In the genomic region with DNA sequence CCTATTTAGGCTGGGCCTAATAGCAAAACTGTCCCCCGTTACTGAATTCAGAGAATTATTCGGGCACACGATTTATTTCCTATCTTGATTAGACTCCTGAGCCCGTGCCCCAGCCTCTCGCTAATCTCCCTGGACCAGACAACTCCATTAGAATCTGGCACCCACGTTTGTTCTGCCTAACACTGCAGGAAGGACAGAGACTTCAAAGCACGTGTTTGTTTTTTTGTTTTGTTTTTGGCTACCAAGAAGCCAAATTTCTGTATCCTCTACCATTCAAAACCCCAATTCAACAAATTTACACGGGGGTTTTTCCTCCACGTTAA, we compare ENCODE assay signal across 25 cellular contexts. TPM values are rescaled to one million over a fixed set of nuclear protein-coding genes. Genes with fewer than 3 reads are reported as not detected.
DNase-seq lines count a peak whose midpoint lies in the region; ATAC-seq, FAIRE-seq and TF ChIP-seq lines count a peak whose summit lies in the region.
"Had no signal": no experiment of that assay in that cellular context is flagged by ENCODE, and none has a peak within 500 bp of the region (broad histone marks: within the 10 kb centered on the region; RNA-seq: fewer than 3 reads in every experiment).

No MANE protein-coding gene starts in this region.

- dilution Hi-C loops in IMR-90 (cut with HindIII; ENCODE audit: low sequenced_read_pairs, unreplicated experiment) = no loop called here

- intact Hi-C loops in IMR-90 (cut with micrococcal nuclease) (no loop called here), K562 (cut with micrococcal nuclease) (no loop called here)
- intact Hi-C loops in activated CD4-positive, alpha-beta T cell treated with anti-CD3 and anti-CD28 coated beads, Interleukin-2, amount 10 ng/mL, durations not matched to agents 24 days and 14 days (cut with micrococcal nuclease) = no loop called here

- peaks cover 7% of the 10 kb centered on the region for H3K9me3 Mint-ChIP-seq in activated CD4-positive, alpha-beta T cell treated with anti-CD3 and anti-CD28 coated beads, Interleukin-2, amount 10 ng/mL, durations not matched to agents 24 days and 14 days
- H3K9me3 Mint-ChIP-seq: central memory CD8-positive, alpha-beta T cell; stimulated activated effector memory CD8-positive, alpha-beta T cell treated with anti-CD3 and anti-CD28 coated beads, Interleukin-12 subunit alpha, Interleukin-12 subunit beta, amount 100 ng/mL, for 72 hours had no signal

- H2AK5ac ChIP-seq in IMR-90 (ENCODE audit: low read depth, low read length) = 0 out of 2 replicates have a peak overlapping the region, but pooled peaks have one; percentile 6
- no peak overlapping the region for H2AK5ac ChIP-seq in mesendoderm (ENCODE audit: low read length)

- H3K4ac ChIP-seq in IMR-90 (ENCODE audit: low read depth, low read length) (peak overlapping the region; percentile 65), mesendoderm (ENCODE audit: low read depth, low read length) (no peak overlapping the region)

- H3K9me3 ChIP-seq in IMR-90 (ENCODE audit: control insufficient read depth, insufficient read depth, low read length) (peaks cover 7% of the 10 kb centered on the region), K562 (replicated peaks; ENCODE audit: control insufficient read depth, insufficient read depth, low read depth, low read length) (peaks cover 8% of the 10 kb centered on the region; the same call in 1 of the 2 replicates)

- H2BK5ac ChIP-seq in IMR-90 (ENCODE audit: low read depth, low read length, poor library complexity, severe bottlenecking) = peak overlapping the region; percentile 97
- no peak overlapping the region for H2BK5ac ChIP-seq in mesendoderm (ENCODE audit: low read length)

- peak overlapping the region; percentile 99 for H3K18ac ChIP-seq in IMR-90 (ENCODE audit: low read depth, low read length)
- peak overlapping the region; percentile 30 for H3K18ac ChIP-seq in mesendoderm (ENCODE audit: low read length)

- H3K9ac ChIP-seq in IMR-90 (ENCODE audit: low read depth, low read length) = peak overlapping the region; percentile 43
- H3K9ac ChIP-seq in K562 (ENCODE audit: insufficient read depth in 1 of 2, low read depth in 2 of 2, low read length in 2 of 2) = peak overlapping the region in 1 of 2 experiments; percentile 67; a peak in 1 of 4 replicates
- no peak overlapping the region for H3K9ac ChIP-seq in mesendoderm (ENCODE audit: low read length)

- no peak overlapping the region for H3K27ac Mint-ChIP-seq in activated CD4-positive, alpha-beta T cell treated with anti-CD3 and anti-CD28 coated beads, Interleukin-2, amount 10 ng/mL, durations not matched to agents 24 days and 14 days
- H3K27ac Mint-ChIP-seq: immature natural killer cell; stimulated activated effector memory CD8-positive, alpha-beta T cell treated with anti-CD3 and anti-CD28 coated beads, Interleukin-12 subunit alpha, Interleukin-12 subunit beta, amount 100 ng/mL, for 72 hours had no signal

- peak; percentile 29 for FAIRE-seq in K562 (lab: Jason Lieb, UNC)

- DNase-seq in ELF-1 (ENCODE audit: low read depth, low spot score) (peak; percentile 24), IMR-90 (no peak), K562 (ENCODE audit: extremely low read depth in 1 of 4, low spot score in 3 of 4) (peak in 2 of 4 experiments; percentile 23 to 54), mesendoderm (peak; percentile 40), SKM-1 (lab: John Stamatoyannopoulos, UW; ENCODE audit: unreplicated experiment) (no peak), GM19238 (ENCODE audit: insufficient read length, low spot score) (no peak)
- no peak for DNase-seq in activated CD4-positive, alpha-beta T cell treated with anti-CD3 and anti-CD28 coated beads, Interleukin-2, amount 10 ng/mL, durations not matched to agents 24 days and 14 days
- DNase-seq: activated CD4-positive, alpha-beta T cell treated with anti-CD3 and anti-CD28 coated beads for 4 hours; activated CD8-positive, alpha-beta memory T cell treated with anti-CD3 and anti-CD28 coated beads, Interleukin-2, amount 50 U/mL, for 4 hours; activated gamma-delta T cell; amygdala; CD4-positive, alpha-beta memory T cell; DMS79; effector CD8-positive, alpha-beta T cell; immature natural killer cell; left ventricle myocardium inferior; MG63; mucosa of descending colon; right cardiac atrium; T1000 had no signal

- TF ChIP-seq RAD21 in IMR-90 (IDR thresholded peaks at IDR 0.05; ENCODE audit: low read length) (no peak), K562 (CRISPR knock-in tag; conservative IDR thresholded peaks at IDR 0.05 in 1 of 2, IDR thresholded peaks at IDR 0.05 in 1 of 2) (no peak)

- H2BK120ac ChIP-seq in IMR-90 (ENCODE audit: low read depth, low read length) (peak overlapping the region; percentile 91), mesendoderm (ENCODE audit: low read depth, low read length) (no peak overlapping the region)

- peaks cover 30% of the 10 kb centered on the region for H3K4me1 Mint-ChIP-seq in activated CD4-positive, alpha-beta T cell treated with anti-CD3 and anti-CD28 coated beads, Interleukin-2, amount 10 ng/mL, durations not matched to agents 24 days and 14 days
- H3K4me1 Mint-ChIP-seq: stimulated activated effector memory CD8-positive, alpha-beta T cell treated with anti-CD3 and anti-CD28 coated beads, Interleukin-12 subunit alpha, Interleukin-12 subunit beta, amount 100 ng/mL, for 72 hours had no signal

- H3K27ac ChIP-seq in IMR-90 (ENCODE audit: insufficient read depth, low read length) = peak overlapping the region; percentile 57; the same call in 1 of the 2 replicates
- no peak overlapping the region; the same call in 2 of the 3 replicates for H3K27ac ChIP-seq in K562 (ENCODE audit: extremely low read depth, low read depth, low read length)
- no peak overlapping the region for H3K27ac ChIP-seq in mesendoderm (ENCODE audit: low read depth, low read length)
- H3K27ac ChIP-seq: left ventricle myocardium inferior had no signal

- BruUV-seq in IMR-90 (replicated peaks; lab: Mats Ljungman, UMichigan) (no TSS peak), K562 (replicated peaks; lab: Mats Ljungman, UMichigan) (no TSS peak)

- peaks cover 23% of the 10 kb centered on the region for H3K27me3 Mint-ChIP-seq in activated CD4-positive, alpha-beta T cell treated with anti-CD3 and anti-CD28 coated beads, Interleukin-2, amount 10 ng/mL, durations not matched to agents 24 days and 14 days

- TF ChIP-seq POLR2A in IMR-90 (IDR thresholded peaks at IDR 0.05; ENCODE audit: low read depth, low read length) = no peak
- no peak for TF ChIP-seq POLR2A in K562 (conservative IDR thresholded peaks at IDR 0.05)

- H3K27me3 ChIP-seq in IMR-90 (ENCODE audit: control insufficient read depth, insufficient read depth, low read length) = no peaks in the 10 kb centered on the region
- H3K27me3 ChIP-seq in K562 (ENCODE audit: control insufficient read depth in 2 of 2, insufficient read depth in 2 of 2, low read length in 2 of 2) = 0 out of 5 replicates have a peak, but pooled peaks cover 0 to 3% of the 10 kb centered on the region in 2 experiments
- H3K27me3 ChIP-seq in mesendoderm (ENCODE audit: insufficient read depth, low read length, poor library complexity) = no peaks in the 10 kb centered on the region
- H3K27me3 ChIP-seq: MG63 had no signal

- H4K20me1 ChIP-seq in IMR-90 (ENCODE audit: insufficient read depth, low read length) (no peaks in the 10 kb centered on the region), K562 (replicated peaks; ENCODE audit: control insufficient read depth, insufficient read depth, low read length) (no peaks in the 10 kb centered on the region)

- TF ChIP-seq CTCF in IMR-90 (conservative IDR thresholded peaks at IDR 0.05; ENCODE audit: low read depth, low read length) (no peak), K562 (IDR thresholded peaks at IDR 0.05 in 2 of 3, conservative IDR thresholded peaks at IDR 0.05 in 1 of 3; ENCODE audit: insufficient read depth in 2 of 3, low read depth in 1 of 3, low read length in 3 of 3) (no peak)

- no peak for TF ChIP-seq EP300 in K562 (IDR thresholded peaks at IDR 0.05; ENCODE audit: low read length)

- H3K4me2 ChIP-seq in IMR-90 (ENCODE audit: low read depth, low read length) = peak overlapping the region; percentile 78
- no peak overlapping the region for H3K4me2 ChIP-seq in K562 (ENCODE audit: insufficient read depth, low read length)
- H3K4me2 ChIP-seq in mesendoderm (ENCODE audit: low read length) = no peak overlapping the region

- no peaks in the 10 kb centered on the region for H3K36me3 ChIP-seq in IMR-90 (ENCODE audit: control insufficient read depth, insufficient read depth, low read length)
- no peaks in the 10 kb centered on the region for H3K36me3 ChIP-seq in K562 (ENCODE audit: control insufficient read depth, insufficient read depth, low read length)
- no peaks in the 10 kb centered on the region for H3K36me3 ChIP-seq in mesendoderm (ENCODE audit: control insufficient read depth, insufficient read depth, low read length)
- H3K36me3 ChIP-seq: left ventricle myocardium inferior, MG63 had no signal

- peak overlapping the region; percentile 13 for H2AK9ac ChIP-seq in IMR-90 (replicated peaks; ENCODE audit: low read depth, low read length, poor library complexity)

- ATAC-seq in IMR-90 (ENCODE audit: low read depth) = no peak
- peak; percentile 42 for ATAC-seq in K562
- no peak for ATAC-seq in GM19463 (IDR thresholded peaks at IDR 0.05; ENCODE audit: unreplicated experiment)
- ATAC-seq: mucosa of descending colon; Panc1; right cardiac atrium; stimulated activated effector memory CD8-positive, alpha-beta T cell treated with anti-CD3 and anti-CD28 coated beads, Interleukin-12 subunit alpha, Interleukin-12 subunit beta, amount 100 ng/mL, for 72 hours had no signal

- H2BK20ac ChIP-seq in IMR-90 (ENCODE audit: low read depth, low read length) = peak overlapping the region; percentile 75; the same call in 1 of the 2 replicates

- H4K8ac ChIP-seq in IMR-90 (ENCODE audit: low read depth in 2 of 2, low read length in 2 of 2) (peak overlapping the region; percentile 67 to 81), mesendoderm (ENCODE audit: low read depth, low read length) (no peak overlapping the region)

- H3K4me3 Mint-ChIP-seq in activated CD4-positive, alpha-beta T cell treated with anti-CD3 and anti-CD28 coated beads, Interleukin-2, amount 10 ng/mL, durations not matched to agents 24 days and 14 days = no peak overlapping the region
- H3K4me3 Mint-ChIP-seq: central memory CD8-positive, alpha-beta T cell had no signal

- peak overlapping the region; percentile 35; the same call in 2 of the 3 replicates for H2BK15ac ChIP-seq in IMR-90 (ENCODE audit: low read depth, low read length)
- no peak overlapping the region for H2BK15ac ChIP-seq in mesendoderm (replicated peaks; ENCODE audit: low read depth)

- H4K5ac ChIP-seq in IMR-90 (ENCODE audit: low read depth, low read length) (peak overlapping the region; percentile 82), mesendoderm (ENCODE audit: low read length) (no peak overlapping the region)

- WGBS in IMR-90 (ENCODE audit: extremely low coverage in 2 of 2, insufficient read length in 1 of 2), 2 experiments = 81% methylated on average over 5 of the region's 9 CpGs; no CpG with 5 or more reads in 1 of the 2 experiments
- WGBS in K562 (ENCODE audit: insufficient coverage, low coverage, missing lambda C conversion rate) = 7% methylated on average over 9 of the region's 9 CpGs
- WGBS in mesendoderm (ENCODE audit: extremely low coverage, insufficient coverage, low lambda C conversion rate) = no CpG with 5 or more reads among the region's 9 CpGs

- H2AFZ ChIP-seq in IMR-90 (replicated peaks; ENCODE audit: low read length, poor library complexity) = no peak overlapping the region
- H2AFZ ChIP-seq in K562 (ENCODE audit: low read depth, low read length) = peak overlapping the region; percentile 15; the same call in 1 of the 2 replicates

- no peaks in the 10 kb centered on the region; the same call in 1 of the 2 replicates for H3K9me1 ChIP-seq in IMR-90 (ENCODE audit: insufficient read depth, low read length)
- H3K9me1 ChIP-seq in K562 (ENCODE audit: control insufficient read depth, insufficient read depth, low read length) = no peaks in the 10 kb centered on the region

- peak overlapping the region; percentile 15; the same call in 1 of the 2 replicates for H3K4me3 ChIP-seq in IMR-90 (ENCODE audit: insufficient read depth, low read depth, low read length)
- no peak overlapping the region for H3K4me3 ChIP-seq in K562
- no peak overlapping the region for H3K4me3 ChIP-seq in mesendoderm (ENCODE audit: low read length)
- H3K4me3 ChIP-seq: MG63, mucosa of descending colon had no signal

- in situ Hi-C loops in IMR-90 (cut with MboI; ENCODE audit: low sequenced_read_pairs) (no loop called here), K562 (cut with MboI) (no loop called here)

- H4K91ac ChIP-seq in IMR-90 (ENCODE audit: insufficient read depth, low read depth, low read length) = peak overlapping the region; percentile 79

- peak overlapping the region; percentile 86 for H3K14ac ChIP-seq in IMR-90 (replicated peaks; ENCODE audit: low read depth, low read length)

- POLR2A ChIA-PET in IMR-90 (lab: Charles Lee; ENCODE audit: unreplicated experiment) = interaction anchor here (0.6 kb wide), 1 partner anchor 802 kb away, joined by 5 read pairs; no protein-coding TSS in a partner anchor
- POLR2A ChIA-PET in K562 (lab: Yijun Ruan, JAX) = interaction anchor here (1.1 kb wide), 1 partner anchor 12 kb away, joined by 5 read pairs; no protein-coding TSS in a partner anchor

- CTCF ChIA-PET in IMR-90 (lab: Yijun Ruan, JAX) (interaction anchor here (1.9 kb wide), 1 partner anchor 12 kb away, joined by 6 read pairs; no protein-coding TSS in a partner anchor), K562 (lab: Yijun Ruan, JAX; ENCODE audit: low intra/inter-chr PET ratio) (no interaction called here)

- peaks cover 2% of the 10 kb centered on the region for H3K36me3 Mint-ChIP-seq in activated CD4-positive, alpha-beta T cell treated with anti-CD3 and anti-CD28 coated beads, Interleukin-2, amount 10 ng/mL, durations not matched to agents 24 days and 14 days (ENCODE audit: low read depth)
- H3K36me3 Mint-ChIP-seq: immature natural killer cell; stimulated activated effector memory CD8-positive, alpha-beta T cell treated with anti-CD3 and anti-CD28 coated beads, Interleukin-12 subunit alpha, Interleukin-12 subunit beta, amount 100 ng/mL, for 72 hours had no signal

- H3K23ac ChIP-seq in IMR-90 (ENCODE audit: low read depth, low read length) = peak overlapping the region; percentile 85
- H3K23ac ChIP-seq in mesendoderm (ENCODE audit: low read length) = no peak overlapping the region

- H3K56ac ChIP-seq in IMR-90 (ENCODE audit: extremely low read depth, insufficient read depth, low read length) = peak overlapping the region; percentile 78; the same call in 1 of the 2 replicates
- H3K56ac ChIP-seq in mesendoderm (ENCODE audit: low read length) = no peak overlapping the region

- H3K79me2 ChIP-seq in K562 (ENCODE audit: control insufficient read depth, insufficient read depth, low read length) (peaks cover 4% of the 10 kb centered on the region; the same call in 1 of the 3 replicates), mesendoderm (ENCODE audit: control insufficient read depth, insufficient read depth, low read length) (peaks cover 1% of the 10 kb centered on the region)

- H3K79me1 ChIP-seq in IMR-90 (ENCODE audit: low read depth in 1 of 2, low read length in 2 of 2) = peaks cover 25 to 39% of the 10 kb centered on the region in 2 experiments
- H3K79me1 ChIP-seq in mesendoderm (ENCODE audit: low read length) = no peaks in the 10 kb centered on the region

- peaks cover 9% of the 10 kb centered on the region; the same call in 1 of the 2 replicates for H3K4me1 ChIP-seq in IMR-90 (ENCODE audit: control insufficient read depth, insufficient read depth, low read length)
- peaks cover 0 to 12% of the 10 kb centered on the region in 2 experiments; a peak in 3 of 5 replicates for H3K4me1 ChIP-seq in K562 (replicated peaks in 1 of 2; ENCODE audit: control insufficient read depth in 2 of 2, insufficient read depth in 2 of 2, low read length in 2 of 2)
- H3K4me1 ChIP-seq in mesendoderm (ENCODE audit: control insufficient read depth, low read depth, low read length) = peaks cover 5% of the 10 kb centered on the region

RNA-seq across cellular contexts. Expression of a gene that starts 4.8 kb away (rescaled TPM):
- total RNA-seq in IMR-90 (2012; rRNA removed) (33.5 and 40.3 TPM in 2 replicates), K562 (2014; rRNA removed) (2.8 and 5.7 TPM in 2 replicates), K562 (2014; rRNA removed; fragmentation: Illumina TruSeq; extraction: Trizol) (3.4 and 4.0 TPM in 2 replicates), K562 (2015; rRNA removed; fragmentation: Illumina TruSeq; extraction: Trizol) (2.1 and 3.3 TPM in 2 replicates), K562 (2021) (2.1 and 3.0 TPM in 2 replicates)
- polyA plus RNA-seq in IMR-90 (2012; rRNA removed) (10.3 and 13.0 TPM in 2 replicates), K562 (2011; rRNA removed) (3.1 and 4.2 TPM in 2 replicates), K562 (2014; fragmentation: Illumina TruSeq; extraction: Trizol) (2.8 and 2.9 TPM in 2 replicates), K562 (2014; fragmentation: Nextera tagmentation; extraction: Ambion mirVana) (1 to 10 TPM; 2.1 to 2.4 TPM), K562 (2014; rRNA removed) (2.3 and 2.9 TPM in 2 replicates)
- polyA plus RNA-seq in IMR-90 (2012; cell fraction: cytosol; rRNA removed) = 5.0 and 5.1 TPM in 2 replicates
- 6.5 and 43.3 TPM in 2 replicates for polyA plus RNA-seq in IMR-90 (2012; cell fraction: nucleus; rRNA removed; ENCODE audit: low replicate concordance)
- total RNA-seq in K562 (2011; cell fraction: chromatin; rRNA removed; ENCODE audit: low replicate concordance) = 4.8 and 8.7 TPM in 2 replicates
- 1.4 and 1.7 TPM in 2 replicates for total RNA-seq in K562 (2011; cell fraction: nucleolus; rRNA removed)
- 4.2 and 8.9 TPM in 2 replicates for total RNA-seq in K562 (2011; cell fraction: nucleoplasm; rRNA removed)
- polyA plus RNA-seq in K562 (2011; cell fraction: cytosol; rRNA removed) = 0.91 and 1.9 TPM in 2 replicates
- 3.0 and 3.1 TPM in 2 replicates for polyA plus RNA-seq in K562 (2011; cell fraction: nucleus; rRNA removed)
- 1.7 and 2.8 TPM in 2 replicates for polyA plus RNA-seq in K562 (2012)
- polyA minus RNA-seq in K562 (2011; rRNA and poly(A)+ RNA removed) = 14.8 and 19.0 TPM in 2 replicates
- polyA minus RNA-seq in K562 (2011; cell fraction: cytosol; rRNA and poly(A)+ RNA removed) = 1.4 and 1.7 TPM in 2 replicates
- polyA minus RNA-seq in K562 (2011; cell fraction: nucleus; rRNA and poly(A)+ RNA removed) = 2.2 and 2.6 TPM in 2 replicates
- polyA plus RNA-seq in mesendoderm (2013, experiment 1 of 2) = 25.0 TPM
- 27.8 TPM for polyA plus RNA-seq in mesendoderm (2013, experiment 2 of 2)
- total RNA-seq in activated CD4-positive, alpha-beta T cell treated with anti-CD3 and anti-CD28 coated beads, Interleukin-2, amount 10 ng/mL, durations not matched to agents 24 days and 14 days = 3.8 and 4.5 TPM in 2 replicates
- total RNA-seq: HT1080 had no signal

Comparison
In these comparisons a context has a peak if more than half of its experiments do, and no peak if none do; other contexts are left out.
1. DNase-seq: peak in ELF-1 (single experiment) and mesendoderm (single experiment); none in IMR-90 (single experiment), activated CD4-positive, alpha-beta T cell treated with anti-CD3 and anti-CD28 coated beads, Interleukin-2, amount 10 ng/mL, durations not matched to agents 24 days and 14 days (single experiment), SKM-1 (single experiment) and GM19238 (single experiment).